Comparison of ENCODE assay signal across 14 cellular contexts in genomic region chr11:68381716-68382115, GRCh38.
A peak's percentile ranks its signal among the peaks of the same experiment; 100 is the strongest.
DNase-seq lines count a peak whose midpoint lies in the region; ATAC-seq and TF ChIP-seq lines count a peak whose summit lies in the region.
"Had no signal": no experiment of that assay in that cellular context is flagged by ENCODE, and none has a peak within 500 bp of the region (broad histone marks: within the 10 kb centered on the region; RNA-seq: fewer than 3 reads in every experiment).

No MANE protein-coding gene starts in this region.

- H3K4me1 ChIP-seq in lower lobe of right lung (peaks cover 74% of the 10 kb centered on the region), thoracic aorta (ENCODE audit: control insufficient read depth in 1 of 2, low read depth in 2 of 2) (peaks cover 41 to 60% of the 10 kb centered on the region in 2 donors)

- no peaks in the 10 kb centered on the region for H3K9me3 Mint-ChIP-seq in stimulated activated naive B cell treated with anti-CD40 and anti-IgM and Interleukin-4, amounts not matched to agents 10 μg/mL and 1 μg/mL and 100 μg/mL, for 72 hours
- H3K9me3 Mint-ChIP-seq: stimulated activated naive CD8-positive, alpha-beta T cell treated with anti-CD3 and anti-CD28 coated beads, Interleukin-15, Interleukin-2, amounts not matched to agents 100 ng/mL and 50 ng/mL, for 24 hours had no signal

- peak overlapping the region; percentile 81 for H3K27ac ChIP-seq in brain microvascular endothelial cell
- H3K27ac ChIP-seq in lower lobe of right lung: peak overlapping the region; percentile 78
- peak overlapping the region; percentile 77 for H3K27ac ChIP-seq in thoracic aorta
- H3K27ac ChIP-seq: 22Rv1 had no signal

- DNase-seq in DMS53 (lab: John Stamatoyannopoulos, UW): peak; percentile 72
- no peak for DNase-seq in DMS53 treated with DMSO at 0.1 percent for 48 hours (lab: John Stamatoyannopoulos, UW; ENCODE audit: unreplicated experiment)
- no peak for DNase-seq in brain microvascular endothelial cell
- no peak for DNase-seq in lower lobe of right lung
- no peak for DNase-seq in thoracic aorta (ENCODE audit: low spot score)
- no peak for DNase-seq in stimulated activated naive B cell treated with anti-CD40 and anti-IgM and Interleukin-4, amounts not matched to agents 10 μg/mL and 1 μg/mL and 100 μg/mL, for 72 hours
- DNase-seq in HPDE6-E6E7 (ENCODE audit: extremely low spot score): no peak
- DNase-seq in T-helper 2 cell: no peak
- DNase-seq: activated CD4-positive, alpha-beta T cell treated with anti-CD3 and anti-CD28 coated beads for 36 hours; activated gamma-delta T cell treated with Interleukin-2 at 50 U/mL for 16 hours; H7; NCI-H524 treated with DMSO at 0.1 percent for 48 hours had no signal

- in situ Hi-C loops in brain microvascular endothelial cell (cut with HindIII; ENCODE audit: low pct_ligation_motif_present, low sequenced_read_pairs): no loop called here

- no peaks in the 10 kb centered on the region for H3K36me3 Mint-ChIP-seq in stimulated activated naive B cell treated with anti-CD40 and anti-IgM and Interleukin-4, amounts not matched to agents 10 μg/mL and 1 μg/mL and 100 μg/mL, for 72 hours

- intact Hi-C loops in lower lobe of right lung (cut with DNase I): no loop called here

- H3K27ac Mint-ChIP-seq in stimulated activated naive B cell treated with anti-CD40 and anti-IgM and Interleukin-4, amounts not matched to agents 10 μg/mL and 1 μg/mL and 100 μg/mL, for 72 hours: no peak overlapping the region
- H3K27ac Mint-ChIP-seq: activated CD4-positive, alpha-beta T cell treated with anti-CD3 and anti-CD28 coated beads for 36 hours; stimulated activated naive CD8-positive, alpha-beta T cell treated with anti-CD3 and anti-CD28 coated beads, Interleukin-15, Interleukin-2, amounts not matched to agents 100 ng/mL and 50 ng/mL, for 24 hours had no signal

- H3K36me3 ChIP-seq in brain microvascular endothelial cell (replicated peaks) (peaks cover 5% of the 10 kb centered on the region), lower lobe of right lung (peaks cover 7% of the 10 kb centered on the region), thoracic aorta (peaks cover 5% of the 10 kb centered on the region)

- H3K4me1 Mint-ChIP-seq in stimulated activated naive B cell treated with anti-CD40 and anti-IgM and Interleukin-4, amounts not matched to agents 10 μg/mL and 1 μg/mL and 100 μg/mL, for 72 hours: peaks cover 27 to 42% of the 10 kb centered on the region in 2 donors

- H3K27me3 ChIP-seq in brain microvascular endothelial cell (replicated peaks) (no peaks in the 10 kb centered on the region), lower lobe of right lung (ENCODE audit: low read depth) (no peaks in the 10 kb centered on the region), thoracic aorta (replicated peaks; ENCODE audit: insufficient read depth) (no peaks in the 10 kb centered on the region)

- H3K4me3 Mint-ChIP-seq in stimulated activated naive B cell treated with anti-CD40 and anti-IgM and Interleukin-4, amounts not matched to agents 10 μg/mL and 1 μg/mL and 100 μg/mL, for 72 hours: no peak overlapping the region
- H3K4me3 Mint-ChIP-seq: activated CD4-positive, alpha-beta T cell treated with anti-CD3 and anti-CD28 coated beads for 36 hours; stimulated activated naive CD8-positive, alpha-beta T cell treated with anti-CD3 and anti-CD28 coated beads, Interleukin-15, Interleukin-2, amounts not matched to agents 100 ng/mL and 50 ng/mL, for 24 hours had no signal

- H3K9me3 ChIP-seq in lower lobe of right lung: no peaks in the 10 kb centered on the region
- no peaks in the 10 kb centered on the region for H3K9me3 ChIP-seq in thoracic aorta

- no peak for TF ChIP-seq CTCF in brain microvascular endothelial cell (IDR thresholded peaks at IDR 0.05; ENCODE audit: low read depth, low read length, missing control alignments)
- no peak for TF ChIP-seq CTCF in lower lobe of right lung (IDR thresholded peaks at IDR 0.05)
- no peak for TF ChIP-seq CTCF in thoracic aorta (IDR thresholded peaks at IDR 0.05)

- peak in 1 of 2 donors; percentile 2 for ATAC-seq in lower lobe of right lung
- ATAC-seq in thoracic aorta (ENCODE audit: insufficient number of reproducible peaks, low FRiP score, low read depth): no peak
- ATAC-seq in stimulated activated naive B cell treated with anti-CD40 and anti-IgM and Interleukin-4, amounts not matched to agents 10 μg/mL and 1 μg/mL and 100 μg/mL, for 72 hours (replicated peaks): no peak
- ATAC-seq: activated CD4-positive, alpha-beta T cell treated with anti-CD3 and anti-CD28 coated beads for 36 hours had no signal

- H3K27me3 Mint-ChIP-seq in stimulated activated naive B cell treated with anti-CD40 and anti-IgM and Interleukin-4, amounts not matched to agents 10 μg/mL and 1 μg/mL and 100 μg/mL, for 72 hours: peaks cover 0 to 9% of the 10 kb centered on the region in 2 donors
- H3K27me3 Mint-ChIP-seq: stimulated activated naive CD8-positive, alpha-beta T cell treated with anti-CD3 and anti-CD28 coated beads, Interleukin-15, Interleukin-2, amounts not matched to agents 100 ng/mL and 50 ng/mL, for 24 hours had no signal

- no peak overlapping the region for H3K4me3 ChIP-seq in brain microvascular endothelial cell (ENCODE audit: low read depth, low read length)
- peak overlapping the region; percentile 29 for H3K4me3 ChIP-seq in lower lobe of right lung
- peak overlapping the region; percentile 46 for H3K4me3 ChIP-seq in thoracic aorta
